1 cellular context compared by ENCODE assay signal in the genomic region with DNA sequence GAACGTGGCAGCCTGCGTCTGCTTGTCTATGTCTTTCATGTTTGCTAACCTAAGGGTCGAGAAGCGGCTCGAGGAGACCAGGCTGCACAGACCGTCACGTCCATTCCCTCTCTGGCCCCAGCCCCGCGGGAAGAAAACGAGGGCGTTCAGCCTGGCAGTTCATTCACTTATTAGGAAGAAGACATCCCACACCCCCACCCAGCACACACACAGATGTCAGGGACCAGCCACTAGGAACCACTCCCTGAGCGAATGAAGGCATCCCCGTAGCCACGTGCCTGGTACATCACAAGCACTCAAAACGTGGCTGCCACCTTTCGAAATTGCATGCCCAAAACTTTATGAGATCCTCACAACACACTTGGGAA.
TF ChIP-seq lines count a peak whose summit lies in the region.

No MANE protein-coding gene starts in this region.

TF ChIP-seq in HEK293, 187 proteins besides CTCF, POLR2A, EP300 and RAD21 (continued from another document):
- TF ChIP-seq ZBTB26 (tag by site-specific recombination; optimal IDR thresholded peaks at IDR 0.05) (no peak), ZBTB17 (tag by site-specific recombination; IDR thresholded peaks at IDR 0.05) (no peak), ZSCAN23 (tag by site-specific recombination; IDR thresholded peaks at IDR 0.05) (no peak), ZNF350 (tag by site-specific recombination; IDR thresholded peaks at IDR 0.05) (no peak), ELK4 (IDR thresholded peaks at IDR 0.05; ENCODE audit: borderline replicate concordance, low read depth, low read length) (no peak), ZNF510 (tag by site-specific recombination; IDR thresholded peaks at IDR 0.05; ENCODE audit: insufficient replicate concordance) (no peak)
- TF ChIP-seq, protein P1, sequence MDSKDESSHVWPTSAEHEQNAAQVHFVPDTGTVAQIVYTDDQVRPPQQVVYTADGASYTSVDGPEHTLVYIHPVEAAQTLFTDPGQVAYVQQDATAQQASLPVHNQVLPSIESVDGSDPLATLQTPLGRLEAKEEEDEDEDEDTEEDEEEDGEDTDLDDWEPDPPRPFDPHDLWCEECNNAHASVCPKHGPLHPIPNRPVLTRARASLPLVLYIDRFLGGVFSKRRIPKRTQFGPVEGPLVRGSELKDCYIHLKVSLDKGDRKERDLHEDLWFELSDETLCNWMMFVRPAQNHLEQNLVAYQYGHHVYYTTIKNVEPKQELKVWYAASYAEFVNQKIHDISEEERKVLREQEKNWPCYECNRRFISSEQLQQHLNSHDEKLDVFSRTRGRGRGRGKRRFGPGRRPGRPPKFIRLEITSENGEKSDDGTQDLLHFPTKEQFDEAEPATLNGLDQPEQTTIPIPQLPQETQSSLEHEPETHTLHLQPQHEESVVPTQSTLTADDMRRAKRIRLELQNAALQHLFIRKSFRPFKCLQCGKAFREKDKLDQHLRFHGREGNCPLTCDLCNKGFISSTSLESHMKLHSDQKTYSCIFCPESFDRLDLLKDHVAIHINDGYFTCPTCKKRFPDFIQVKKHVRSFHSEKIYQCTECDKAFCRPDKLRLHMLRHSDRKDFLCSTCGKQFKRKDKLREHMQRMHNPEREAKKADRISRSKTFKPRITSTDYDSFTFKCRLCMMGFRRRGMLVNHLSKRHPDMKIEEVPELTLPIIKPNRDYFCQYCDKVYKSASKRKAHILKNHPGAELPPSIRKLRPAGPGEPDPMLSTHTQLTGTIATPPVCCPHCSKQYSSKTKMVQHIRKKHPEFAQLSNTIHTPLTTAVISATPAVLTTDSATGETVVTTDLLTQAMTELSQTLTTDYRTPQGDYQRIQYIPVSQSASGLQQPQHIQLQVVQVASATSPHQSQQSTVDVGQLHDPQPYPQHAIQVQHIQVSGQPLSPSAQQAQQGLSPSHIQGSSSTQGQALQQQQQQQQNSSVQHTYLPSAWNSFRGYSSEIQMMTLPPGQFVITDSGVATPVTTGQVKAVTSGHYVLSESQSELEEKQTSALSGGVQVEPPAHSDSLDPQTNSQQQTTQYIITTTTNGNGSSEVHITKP (tag by site-specific recombination; IDR thresholded peaks at IDR 0.05), result no peak
